Comparison of ENCODE assay signal across 8 cellular contexts in the genomic region with DNA sequence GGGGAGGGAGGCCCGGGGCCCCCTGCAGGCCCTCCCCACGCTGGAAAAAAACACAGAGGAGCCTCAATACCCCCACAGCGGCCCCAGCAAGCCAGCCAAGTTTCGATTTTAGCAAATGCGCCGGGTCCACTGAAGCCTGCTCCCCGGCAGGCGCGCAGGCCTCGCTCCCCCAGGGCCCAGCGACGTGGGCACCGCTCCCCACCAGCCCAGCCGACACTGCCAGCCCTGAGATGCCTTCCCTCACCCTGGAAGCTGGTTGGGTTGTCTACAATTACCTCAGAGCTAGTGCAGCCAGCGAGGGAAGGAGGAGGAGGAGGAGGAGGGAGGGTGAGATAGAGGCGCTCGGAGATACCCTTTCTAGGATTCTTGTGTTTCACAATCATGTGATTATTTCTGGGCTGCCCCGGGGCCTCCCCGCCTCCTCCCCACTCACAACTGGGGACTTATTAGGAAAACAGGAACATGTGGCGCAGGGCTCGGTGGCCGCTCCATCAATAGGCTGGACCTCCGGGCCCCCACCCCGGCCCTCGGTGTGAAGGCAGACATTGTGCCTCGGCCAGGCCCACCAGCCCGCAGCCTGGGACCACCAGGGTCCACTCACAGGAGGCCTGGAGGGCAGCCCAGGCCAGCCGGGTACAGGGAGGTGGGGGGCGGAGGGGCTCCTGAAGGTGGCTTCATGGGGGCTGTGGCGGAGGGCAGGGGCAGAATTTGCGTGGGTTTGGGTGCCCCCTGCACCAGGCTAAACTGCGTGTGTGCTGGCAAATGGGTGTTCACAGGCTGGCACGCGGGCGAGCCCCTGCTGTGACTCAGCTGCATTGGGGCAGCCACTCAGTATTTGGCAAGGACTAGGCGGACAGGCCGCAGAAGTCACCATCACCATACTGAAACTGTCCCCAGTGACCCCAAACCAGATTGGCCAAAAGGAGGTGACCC.
DNase-seq lines count a peak whose midpoint lies in the region; ATAC-seq and TF ChIP-seq lines count a peak whose summit lies in the region.

No MANE protein-coding gene starts in this region.

- peaks cover 57% of the 10 kb centered on the region for H4K20me1 ChIP-seq in SK-N-SH (ENCODE audit: insufficient read depth)

- no peaks in the 10 kb centered on the region for H3K27me3 ChIP-seq in SK-N-SH (ENCODE audit: insufficient read depth)

- H3K27ac ChIP-seq in SK-N-SH (ENCODE audit: low read depth in 2 of 2, low read length in 1 of 2) = no peak overlapping the region

- H3K36me3 ChIP-seq in SK-N-SH (replicated peaks in 1 of 2; ENCODE audit: control insufficient read depth in 1 of 2, insufficient read depth in 2 of 2, low read length in 1 of 2) = peaks cover 4 to 37% of the 10 kb centered on the region in 2 experiments

- peak; percentile 40 for ATAC-seq in GM21529 (IDR thresholded peaks at IDR 0.05; ENCODE audit: unreplicated experiment)

- peaks cover 22% of the 10 kb centered on the region for H3F3A ChIP-seq in SK-N-SH (replicated peaks; ENCODE audit: insufficient read depth)

- peaks cover 19 to 24% of the 10 kb centered on the region in 2 experiments; a peak in 3 of 4 replicates for H3K4me1 ChIP-seq in SK-N-SH (ENCODE audit: control insufficient read depth in 1 of 2, insufficient read depth in 2 of 2, low read depth in 1 of 2, low read length in 1 of 2)

- peaks cover 8% of the 10 kb centered on the region; the same call in 1 of the 2 replicates for H3K79me2 ChIP-seq in SK-N-SH (ENCODE audit: insufficient read depth)

- TF ChIP-seq EP300 in SK-N-SH (IDR thresholded peaks at IDR 0.05; ENCODE audit: borderline replicate concordance in 1 of 2, low read depth in 1 of 2, low read length in 1 of 2) = no peak

- TF ChIP-seq RAD21 in SK-N-SH (IDR thresholded peaks at IDR 0.05; ENCODE audit: low read length) = no peak

- H3K4me1 Mint-ChIP-seq in activated naive CD8-positive, alpha-beta T cell treated with anti-CD3 and anti-CD28 coated beads for 36 hours = peaks cover 34% of the 10 kb centered on the region

- in situ Hi-C loops in SK-MEL-5 (cut with HindIII; ENCODE audit: low pct_unique_long_range_greater_than_20kb, low sequenced_read_pairs) = no loop called here

- no peak for TF ChIP-seq CTCF in SK-N-SH (IDR thresholded peaks at IDR 0.05)

- H3K9me2 ChIP-seq in SK-N-SH = no peaks in the 10 kb centered on the region

- POLR2A ChIA-PET in SK-N-SH (lab: Yijun Ruan, JAX) = no interaction called here

- H3K27ac Mint-ChIP-seq in activated naive CD8-positive, alpha-beta T cell treated with anti-CD3 and anti-CD28 coated beads for 36 hours = peak overlapping the region; percentile 81

- no peak overlapping the region for H3K9ac ChIP-seq in SK-N-SH

- no peak overlapping the region for H3K4me3 ChIP-seq in SK-N-SH (ENCODE audit: low read depth in 2 of 2, low read length in 1 of 2)

- no peaks in the 10 kb centered on the region for H3K9me3 Mint-ChIP-seq in activated naive CD8-positive, alpha-beta T cell treated with anti-CD3 and anti-CD28 coated beads for 36 hours

- no peaks in the 10 kb centered on the region for H3K9me3 ChIP-seq in SK-N-SH

- WGBS in SK-N-SH (ENCODE audit: low lambda C conversion rate) = 91% methylated on average over 27 of the region's 37 CpGs

- CTCF ChIA-PET in SK-N-SH (lab: Yijun Ruan, JAX) = no interaction called here

- H3K36me3 Mint-ChIP-seq in activated naive CD8-positive, alpha-beta T cell treated with anti-CD3 and anti-CD28 coated beads for 36 hours = peaks cover 34% of the 10 kb centered on the region

- no peak overlapping the region for H2AFZ ChIP-seq in SK-N-SH (ENCODE audit: low read depth)

- H3K4me3 Mint-ChIP-seq in activated naive CD8-positive, alpha-beta T cell treated with anti-CD3 and anti-CD28 coated beads for 36 hours = peak overlapping the region; percentile 70

- H3K4me2 ChIP-seq in SK-N-SH = no peak overlapping the region

- H3K27me3 Mint-ChIP-seq in activated naive CD8-positive, alpha-beta T cell treated with anti-CD3 and anti-CD28 coated beads for 36 hours = no peaks in the 10 kb centered on the region

- DNase-seq in Ammon's horn (ENCODE audit: low spot score) = peak; percentile 88
- DNase-seq in SK-MEL-5 (ENCODE audit: low read depth, low spot score) = peak; percentile 78
- DNase-seq in activated naive CD8-positive, alpha-beta T cell treated with anti-CD3 and anti-CD28 coated beads for 36 hours = peak; percentile 58
- peak; percentile 32 for DNase-seq in hepatic stellate cell (ENCODE audit: low spot score)
- peak; percentile 61 for DNase-seq in stimulated activated CD4-positive, alpha-beta T cell treated with anti-CD3 and anti-CD28 coated beads, Interleukin-2, amount 100 ng/mL, for 24 hours
- no peak for DNase-seq in iPS-NIHi11 (ENCODE audit: low spot score)
- no peak for DNase-seq in SK-N-SH

TF ChIP-seq in SK-N-SH, 30 proteins besides CTCF, POLR2A, EP300 and RAD21:
- TF ChIP-seq RXRA (IDR thresholded peaks at IDR 0.05; ENCODE audit: borderline replicate concordance, low read depth) = no peak

Comparison
In these comparisons a context has a peak if more than half of its experiments do, and no peak if none do; other contexts are left out.
1. DNase-seq: peak in Ammon's horn (single experiment), SK-MEL-5 (single experiment), activated naive CD8-positive, alpha-beta T cell treated with anti-CD3 and anti-CD28 coated beads for 36 hours (single experiment), hepatic stellate cell (single experiment) and stimulated activated CD4-positive, alpha-beta T cell treated with anti-CD3 and anti-CD28 coated beads, Interleukin-2, amount 100 ng/mL, for 24 hours (2 of 2); none in iPS-NIHi11 (single experiment) and SK-N-SH (single experiment).